Comparison of ENCODE assay signal across 8 cellular contexts in genomic region chr10:97445722-97446639, GRCh38. TPM values are rescaled to one million over a fixed set of nuclear protein-coding genes. Genes with fewer than 3 reads are reported as not detected.
DNase-seq lines count a peak whose midpoint lies in the region; ATAC-seq and TF ChIP-seq lines count a peak whose summit lies in the region.

Gene EXOSC1 (minus strand): TSS chr10:97446006. CDS start chr10:97445985, 21 bp downstream.
Gene ZDHHC16 (plus strand): TSS chr10:97446175. CDS start chr10:97451676, 5,501 bp downstream.

- H3K4me1 Mint-ChIP-seq in chondrocyte (ENCODE audit: low read depth) = peaks cover 53% of the 10 kb centered on the region

- H3K27ac Mint-ChIP-seq in chondrocyte (ENCODE audit: unreplicated experiment) = peak within 1 kb of the TSS; percentile 91

- no peaks in the 10 kb centered on the region for H3K27me3 Mint-ChIP-seq in chondrocyte (ENCODE audit: low read depth)

- peak; percentile 93 for ATAC-seq in HG03439 (IDR thresholded peaks at IDR 0.05; ENCODE audit: unreplicated experiment)

- DNase-seq in Ammon's horn (ENCODE audit: low spot score) = peak; percentile 98
- DNase-seq in NCI-H510A treated with DMSO at 0.1 percent for 48 hours (lab: John Stamatoyannopoulos, UW) = peak; percentile 96
- peak; percentile 86 to 87 for DNase-seq in activated CD4-positive, alpha-beta T cell treated with anti-CD3 and anti-CD28 coated beads for 24 hours (ENCODE audit: low read depth in 2 of 2)
- DNase-seq in chondrocyte (ENCODE audit: low spot score) = peak; percentile 94
- peak; percentile 95 for DNase-seq in kidney epithelial cell (ENCODE audit: low read depth)
- peak; percentile 88 to 93 for DNase-seq in stimulated activated CD4-positive, alpha-beta T cell treated with anti-CD3 and anti-CD28 coated beads, Interleukin-15, amount 100 ng/mL, for 48 hours (ENCODE audit: low read depth in 2 of 2)

- no peaks in the 10 kb centered on the region for H3K9me3 Mint-ChIP-seq in chondrocyte (ENCODE audit: low read depth)

- peak within 1 kb of the TSS; percentile 98 for H3K4me3 Mint-ChIP-seq in chondrocyte (ENCODE audit: unreplicated experiment)

- H3K27me3 ChIP-seq in kidney epithelial cell (ENCODE audit: control insufficient read depth, insufficient read depth, low read length) = no peaks in the 10 kb centered on the region

- no peaks in the 10 kb centered on the region for H3K36me3 ChIP-seq in kidney epithelial cell (ENCODE audit: control insufficient read depth, insufficient read depth, low read length)

- peaks cover 7% of the 10 kb centered on the region for H3K36me3 Mint-ChIP-seq in chondrocyte (ENCODE audit: low read depth)

- peak; percentile 86 for TF ChIP-seq POLR2A in GM19193 (IDR thresholded peaks at IDR 0.05; ENCODE audit: extremely low read depth, insufficient read depth, insufficient read length)

- TF ChIP-seq CTCF in chondrocyte (IDR thresholded peaks at IDR 0.05) (peak; percentile 59), kidney epithelial cell (IDR thresholded peaks at IDR 0.05; ENCODE audit: insufficient read depth, low read length, poor library complexity, severe bottlenecking) (peak; percentile 15)

- H3K4me3 ChIP-seq in kidney epithelial cell (ENCODE audit: low read depth, low read length) = peak within 1 kb of the TSS; percentile 66

RNA-seq across cellular contexts. Expression of gene EXOSC1, which starts in this region (rescaled TPM):
- total RNA-seq in chondrocyte (28.6 to 41.2 TPM (median 28.7 TPM) in 3 replicates), kidney epithelial cell (43.2 and 48.9 TPM in 2 replicates)

RNA-seq across cellular contexts. Expression of gene ZDHHC16, which starts in this region (rescaled TPM):
- total RNA-seq in chondrocyte = 50.4 to 64.8 TPM (median 53.0 TPM) in 3 replicates
- total RNA-seq in kidney epithelial cell = 42.4 and 46.8 TPM in 2 replicates

Comparison
In these comparisons a context has a peak if more than half of its experiments do, and no peak if none do; other contexts are left out.
1. Peak in every context shown above with its lines: DNase-seq, ATAC-seq and H3K4me3 ChIP-seq.